8 cellular contexts compared by ENCODE assay signal in genomic region chr1:224245188-224245587, GRCh38.
DNase-seq lines count a peak whose midpoint lies in the region; ATAC-seq and TF ChIP-seq lines count a peak whose summit lies in the region.

No MANE protein-coding gene starts in this region.

- peaks cover 11 to 33% of the 10 kb centered on the region in 2 donors for H3K4me1 Mint-ChIP-seq in stimulated activated naive B cell treated with anti-CD40 and anti-IgM and Interleukin-4, amounts not matched to agents 10 μg/mL and 1 μg/mL and 100 μg/mL, for 72 hours

- peaks cover 21 to 35% of the 10 kb centered on the region in 2 donors for H3K36me3 Mint-ChIP-seq in stimulated activated naive B cell treated with anti-CD40 and anti-IgM and Interleukin-4, amounts not matched to agents 10 μg/mL and 1 μg/mL and 100 μg/mL, for 72 hours

- TF ChIP-seq CTCF in GM13977 (IDR thresholded peaks at IDR 0.05; ENCODE audit: extremely low read depth, insufficient read depth, missing control alignments): no peak

- ATAC-seq in HG03354 (IDR thresholded peaks at IDR 0.05; ENCODE audit: poor library complexity, severe bottlenecking, unreplicated experiment) (peak; percentile 66), HG02588 (IDR thresholded peaks at IDR 0.05; ENCODE audit: unreplicated experiment) (no peak)
- ATAC-seq in stimulated activated naive B cell treated with anti-CD40 and anti-IgM and Interleukin-4, amounts not matched to agents 10 μg/mL and 1 μg/mL and 100 μg/mL, for 72 hours (replicated peaks): peak; percentile 97 to 98

- no peaks in the 10 kb centered on the region for H3K27me3 Mint-ChIP-seq in stimulated activated naive B cell treated with anti-CD40 and anti-IgM and Interleukin-4, amounts not matched to agents 10 μg/mL and 1 μg/mL and 100 μg/mL, for 72 hours

- peak overlapping the region; percentile 82 for H3K27ac Mint-ChIP-seq in stimulated activated naive B cell treated with anti-CD40 and anti-IgM and Interleukin-4, amounts not matched to agents 10 μg/mL and 1 μg/mL and 100 μg/mL, for 72 hours

- DNase-seq in DMS53 (lab: John Stamatoyannopoulos, UW) (peak; percentile 72), UCSD-AML1 (lab: John Stamatoyannopoulos, UW; ENCODE audit: unreplicated experiment) (peak; percentile 60), glomerular visceral epithelial cell (ENCODE audit: extremely low spot score) (peak; percentile 17), NCI-H1105 (lab: John Stamatoyannopoulos, UW) (no peak), GM13977 (ENCODE audit: low spot score) (no peak)
- DNase-seq in stimulated activated naive B cell treated with anti-CD40 and anti-IgM and Interleukin-4, amounts not matched to agents 10 μg/mL and 1 μg/mL and 100 μg/mL, for 72 hours: peak; percentile 11

- H3K9me3 Mint-ChIP-seq in stimulated activated naive B cell treated with anti-CD40 and anti-IgM and Interleukin-4, amounts not matched to agents 10 μg/mL and 1 μg/mL and 100 μg/mL, for 72 hours: no peaks in the 10 kb centered on the region

- in situ Hi-C loops in GM13977 (cut with MboI; ENCODE audit: low pct_unique_long_range_greater_than_20kb, low sequenced_read_pairs, unreplicated experiment): no loop called here

- H3K4me3 Mint-ChIP-seq in stimulated activated naive B cell treated with anti-CD40 and anti-IgM and Interleukin-4, amounts not matched to agents 10 μg/mL and 1 μg/mL and 100 μg/mL, for 72 hours: peak overlapping the region in 1 of 2 donors; percentile 49

Comparison
In these comparisons a context has a peak if more than half of its experiments do, and no peak if none do; other contexts are left out.
1. DNase-seq: peak in DMS53 (single experiment), UCSD-AML1 (single experiment), glomerular visceral epithelial cell (single experiment) and stimulated activated naive B cell treated with anti-CD40 and anti-IgM and Interleukin-4, amounts not matched to agents 10 μg/mL and 1 μg/mL and 100 μg/mL, for 72 hours (single experiment); none in NCI-H1105 (single experiment) and GM13977 (single experiment).